ENCODE assay signal across 16 cellular contexts in genomic region chr2:233513953-233514655, GRCh38. TPM values are rescaled to one million over a fixed set of nuclear protein-coding genes. Genes with fewer than 3 reads are reported as not detected.
DNase-seq lines count a peak whose midpoint lies in the region; ATAC-seq and TF ChIP-seq lines count a peak whose summit lies in the region.
"Had no signal": no experiment of that assay in that cellular context is flagged by ENCODE, and none has a peak within 500 bp of the region (broad histone marks: within the 10 kb centered on the region; RNA-seq: fewer than 3 reads in every experiment).

No MANE protein-coding gene starts in this region.

- intact Hi-C loops in mucosa of descending colon (cut with DNase I, micrococcal nuclease): no loop called here

- CTCF ChIA-PET in activated CD8-positive, alpha-beta T cell treated with anti-CD3 and anti-CD28 coated beads, Interleukin-2, amount 10 ng/mL, durations not matched to agents 7 days and 5 days (lab: Charles Lee): no interaction called here

- H3K27me3 Mint-ChIP-seq in IgD-negative memory B cell: no peaks in the 10 kb centered on the region
- H3K27me3 Mint-ChIP-seq in activated CD8-positive, alpha-beta T cell treated with anti-CD3 and anti-CD28 coated beads, Interleukin-2, amount 10 ng/mL, durations not matched to agents 7 days and 5 days (ENCODE audit: low read depth): no peaks in the 10 kb centered on the region
- H3K27me3 Mint-ChIP-seq: activated naive CD8-positive, alpha-beta T cell treated with anti-CD3 and anti-CD28 coated beads, Interleukin-2, amount 50 U/mL, for 24 hours had no signal

- ATAC-seq in GM18502 (IDR thresholded peaks at IDR 0.05; ENCODE audit: poor library complexity, unreplicated experiment): peak; percentile 53
- ATAC-seq in mucosa of descending colon: peak; percentile 38
- no peak for ATAC-seq in activated CD8-positive, alpha-beta T cell treated with anti-CD3 and anti-CD28 coated beads, Interleukin-2, amount 10 ng/mL, durations not matched to agents 7 days and 5 days
- ATAC-seq: activated naive CD8-positive, alpha-beta T cell treated with anti-CD3 and anti-CD28 coated beads, Interleukin-2, amount 50 U/mL, for 24 hours; activated T-cell treated with anti-CD3 and anti-CD28 coated beads, Interleukin-2, amount 50 U/mL, for 4 hours had no signal

- H3K36me3 ChIP-seq in SK-N-MC (ENCODE audit: insufficient read depth, low read length) (peaks cover 9% of the 10 kb centered on the region; the same call in 1 of the 2 replicates), mucosa of descending colon (ENCODE audit: low read depth) (no peaks in the 10 kb centered on the region)

- peak overlapping the region; percentile 63 for H3K27ac ChIP-seq in SK-N-MC
- H3K27ac ChIP-seq: epithelial cell of prostate, parathyroid adenoma had no signal

- peak overlapping the region; percentile 0 to 79 (median 10) for H3K27ac Mint-ChIP-seq in IgD-negative memory B cell
- no peak overlapping the region for H3K27ac Mint-ChIP-seq in activated CD8-positive, alpha-beta T cell treated with anti-CD3 and anti-CD28 coated beads, Interleukin-2, amount 10 ng/mL, durations not matched to agents 7 days and 5 days
- H3K27ac Mint-ChIP-seq: activated naive CD8-positive, alpha-beta T cell treated with anti-CD3 and anti-CD28 coated beads, Interleukin-2, amount 50 U/mL, for 24 hours; immature natural killer cell had no signal

- H3K9me3 ChIP-seq in SK-N-MC (ENCODE audit: low read depth, low read length): no peaks in the 10 kb centered on the region
- H3K9me3 ChIP-seq in mucosa of descending colon: no peaks in the 10 kb centered on the region

- in situ Hi-C loops in KBM-7 (cut with MboI; ENCODE audit: low pct_unique_long_range_greater_than_20kb, low sequenced_read_pairs): no loop called here

- DNase-seq in SK-N-MC (ENCODE audit: low read depth, low spot score) (no peak), mucosa of descending colon (peak in 1 of 3 donors; percentile 46), occipital lobe (lab: John Stamatoyannopoulos, UW) (no peak), KBM-7 (no peak), SKM-1 (lab: John Stamatoyannopoulos, UW; ENCODE audit: unreplicated experiment) (no peak)
- DNase-seq in activated CD8-positive, alpha-beta T cell treated with anti-CD3 and anti-CD28 coated beads, Interleukin-2, amount 10 ng/mL, durations not matched to agents 7 days and 5 days: no peak
- DNase-seq: activated naive CD8-positive, alpha-beta T cell treated with anti-CD3 and anti-CD28 coated beads, Interleukin-2, amount 50 U/mL, for 24 hours; activated T-cell treated with anti-CD3 and anti-CD28 coated beads, Interleukin-2, amount 50 U/mL, for 4 hours; immature natural killer cell; SHP77 treated with DMSO at 0.1 percent for 48 hours; substantia nigra; T1000 had no signal

- TF ChIP-seq CTCF in mucosa of descending colon (IDR thresholded peaks at IDR 0.05): no peak

- H3K4me1 Mint-ChIP-seq in IgD-negative memory B cell: peaks cover 30 to 43% (median 34%) of the 10 kb centered on the region in 3 donors
- H3K4me1 Mint-ChIP-seq in activated CD8-positive, alpha-beta T cell treated with anti-CD3 and anti-CD28 coated beads, Interleukin-2, amount 10 ng/mL, durations not matched to agents 7 days and 5 days (ENCODE audit: low read depth): peaks cover 2% of the 10 kb centered on the region
- H3K4me1 Mint-ChIP-seq: immature natural killer cell had no signal

- H3K36me3 Mint-ChIP-seq in IgD-negative memory B cell: peaks cover 13% of the 10 kb centered on the region
- no peaks in the 10 kb centered on the region for H3K36me3 Mint-ChIP-seq in activated CD8-positive, alpha-beta T cell treated with anti-CD3 and anti-CD28 coated beads, Interleukin-2, amount 10 ng/mL, durations not matched to agents 7 days and 5 days (ENCODE audit: low read depth)

- POLR2A ChIA-PET in activated CD8-positive, alpha-beta T cell treated with anti-CD3 and anti-CD28 coated beads, Interleukin-2, amount 10 ng/mL, durations not matched to agents 7 days and 5 days (lab: Charles Lee): no interaction called here

- H3K4me3 Mint-ChIP-seq in IgD-negative memory B cell: peak overlapping the region in 3 of 4 donors; percentile 15 to 82 (median 53)
- no peak overlapping the region for H3K4me3 Mint-ChIP-seq in activated CD8-positive, alpha-beta T cell treated with anti-CD3 and anti-CD28 coated beads, Interleukin-2, amount 10 ng/mL, durations not matched to agents 7 days and 5 days
- H3K4me3 Mint-ChIP-seq: activated naive CD8-positive, alpha-beta T cell treated with anti-CD3 and anti-CD28 coated beads, Interleukin-2, amount 50 U/mL, for 24 hours; activated T-cell treated with anti-CD3 and anti-CD28 coated beads, Interleukin-2, amount 50 U/mL, for 4 hours; immature natural killer cell had no signal

- H3K4me3 ChIP-seq in SK-N-MC: no peak overlapping the region
- H3K4me3 ChIP-seq in mucosa of descending colon: no peak overlapping the region

- no peaks in the 10 kb centered on the region for H3K4me1 ChIP-seq in mucosa of descending colon (ENCODE audit: low read depth)
- H3K4me1 ChIP-seq: parathyroid adenoma had no signal

- H3K9ac ChIP-seq in SK-N-MC (ENCODE audit: insufficient read length): no peak overlapping the region
- H3K9ac ChIP-seq: parathyroid adenoma had no signal

- peaks cover 2 to 5% (median 2%) of the 10 kb centered on the region in 3 donors for H3K9me3 Mint-ChIP-seq in IgD-negative memory B cell
- H3K9me3 Mint-ChIP-seq in activated CD8-positive, alpha-beta T cell treated with anti-CD3 and anti-CD28 coated beads, Interleukin-2, amount 10 ng/mL, durations not matched to agents 7 days and 5 days (ENCODE audit: insufficient read depth): no peaks in the 10 kb centered on the region
- H3K9me3 Mint-ChIP-seq: activated naive CD8-positive, alpha-beta T cell treated with anti-CD3 and anti-CD28 coated beads, Interleukin-2, amount 50 U/mL, for 24 hours; activated T-cell treated with anti-CD3 and anti-CD28 coated beads, Interleukin-2, amount 50 U/mL, for 4 hours; immature natural killer cell had no signal

RNA-seq across cellular contexts. Expression of gene USP40, which starts 52.5 kb away (rescaled TPM):
- 4.1 TPM for polyA plus RNA-seq in IgD-negative memory B cell
- total RNA-seq in mucosa of descending colon (10 to 100 TPM; 30.6 to 32.7 (median 31.2) TPM), occipital lobe (14.7 TPM)
- 10 to 100 TPM; 13.1 to 14.1 TPM for total RNA-seq in activated CD8-positive, alpha-beta T cell treated with anti-CD3 and anti-CD28 coated beads, Interleukin-2, amount 10 ng/mL, durations not matched to agents 7 days and 5 days
